33 cellular contexts compared by ENCODE assay signal in the genomic region with DNA sequence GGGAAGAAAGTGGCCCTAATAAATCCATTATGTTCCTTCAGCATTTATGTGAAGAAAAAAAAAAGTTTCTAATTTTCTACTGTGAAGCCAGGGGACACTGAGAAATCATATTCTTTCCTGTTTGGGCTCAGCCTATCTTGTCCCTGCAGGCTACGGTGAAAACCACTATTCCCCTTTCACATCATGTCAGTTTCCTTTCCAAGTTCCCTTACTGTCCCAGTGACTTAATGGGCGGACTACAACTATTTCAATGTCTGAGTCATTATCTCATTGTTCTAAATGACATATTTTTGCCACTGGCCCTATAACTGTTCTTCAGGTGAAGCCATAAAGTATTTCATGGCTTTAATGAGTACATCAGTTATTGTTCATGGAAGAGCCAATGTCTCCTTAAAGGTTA.
"Had no signal": no experiment of that assay in that cellular context is flagged by ENCODE, and none has a peak within 500 bp of the region (broad histone marks: within the 10 kb centered on the region; RNA-seq: fewer than 3 reads in every experiment).

No MANE protein-coding gene starts in this region.

- H3K27me3 Mint-ChIP-seq: activated naive CD4-positive, alpha-beta T cell treated with anti-CD3 and anti-CD28 coated beads, Interleukin-2, amount 50 U/mL, for 24 hours; activated T-cell treated with anti-CD3 and anti-CD28 coated beads, Interleukin-2, amount 50 U/mL, for 24 hours had no signal

- H3K4me1 Mint-ChIP-seq: activated CD4-positive, alpha-beta T cell treated with anti-CD3 and anti-CD28 coated beads for 36 hours; activated CD4-positive, alpha-beta T cell treated with anti-CD3 and anti-CD28 coated beads, Interleukin-2, amount 10 ng/mL, durations not matched to agents 7 days and 5 days; activated naive CD4-positive, alpha-beta T cell treated with anti-CD3 and anti-CD28 coated beads, Interleukin-2, amount 50 U/mL, for 24 hours; activated naive CD8-positive, alpha-beta T cell treated with anti-CD3 and anti-CD28 coated beads, Interleukin-2, amount 10 ng/mL, durations not matched to agents 7 days and 5 days had no signal

- H3K4me1 ChIP-seq: body of pancreas, breast epithelium had no signal

- H3K4me2 ChIP-seq: KMS-11, PC-9 had no signal

- H3K9ac ChIP-seq: KMS-11 had no signal

- H3K36me3 ChIP-seq: breast epithelium had no signal

- H3K36me3 Mint-ChIP-seq: activated naive CD4-positive, alpha-beta T cell treated with anti-CD3 and anti-CD28 coated beads, Interleukin-2, amount 50 U/mL, for 24 hours; activated naive CD8-positive, alpha-beta T cell treated with anti-CD3 and anti-CD28 coated beads, Interleukin-2, amount 10 ng/mL, durations not matched to agents 7 days and 5 days; WTC11 had no signal

- H3K27me3 ChIP-seq: body of pancreas, breast epithelium had no signal

- H3K27ac ChIP-seq: body of pancreas, breast epithelium, KMS-11, PC-9, RWPE1 had no signal

- H3K4me3 Mint-ChIP-seq: activated CD4-positive, alpha-beta T cell treated with anti-CD3 and anti-CD28 coated beads for 36 hours; activated CD4-positive, alpha-beta T cell treated with anti-CD3 and anti-CD28 coated beads, Interleukin-2, amount 10 ng/mL, durations not matched to agents 7 days and 5 days; activated CD8-positive, alpha-beta T cell treated with anti-CD3 and anti-CD28 coated beads, Interleukin-2, amount 10 ng/mL, durations not matched to agents 7 days and 5 days; activated naive CD4-positive, alpha-beta T cell treated with anti-CD3 and anti-CD28 coated beads, Interleukin-2, amount 50 U/mL, for 24 hours; activated naive CD8-positive, alpha-beta T cell treated with anti-CD3 and anti-CD28 coated beads, Interleukin-2, amount 10 ng/mL, durations not matched to agents 7 days and 5 days; activated T-cell treated with anti-CD3 and anti-CD28 coated beads, Interleukin-2, amount 50 U/mL, for 24 hours; WTC11 had no signal

- H3K27ac Mint-ChIP-seq: activated CD4-positive, alpha-beta T cell treated with anti-CD3 and anti-CD28 coated beads for 36 hours; activated CD4-positive, alpha-beta T cell treated with anti-CD3 and anti-CD28 coated beads, Interleukin-2, amount 10 ng/mL, durations not matched to agents 7 days and 5 days; activated CD8-positive, alpha-beta T cell treated with anti-CD3 and anti-CD28 coated beads, Interleukin-2, amount 10 ng/mL, durations not matched to agents 7 days and 5 days; activated naive CD4-positive, alpha-beta T cell treated with anti-CD3 and anti-CD28 coated beads, Interleukin-2, amount 50 U/mL, for 24 hours; activated naive CD8-positive, alpha-beta T cell treated with anti-CD3 and anti-CD28 coated beads, Interleukin-2, amount 10 ng/mL, durations not matched to agents 7 days and 5 days; activated T-cell treated with anti-CD3 and anti-CD28 coated beads, Interleukin-2, amount 50 U/mL, for 24 hours; activated T-helper 2 cell treated with anti-CD3 and anti-CD28 coated beads, Interferon-gamma antibody, Interleukin-2, Interleukin-4, amounts not matched to agents 10 μg/mL and 5 μg/mL and 100 μg/mL, durations not matched to agents 14 hours and 24 hours and 36 hours; WTC11 had no signal

- H3K9me3 ChIP-seq: body of pancreas, breast epithelium had no signal

- H3K4me3 ChIP-seq: body of pancreas, breast epithelium, PC-9 had no signal

- H2AFZ ChIP-seq: PC-9 had no signal

- H3K9me3 Mint-ChIP-seq: activated CD4-positive, alpha-beta T cell treated with anti-CD3 and anti-CD28 coated beads, Interleukin-2, amount 10 ng/mL, durations not matched to agents 7 days and 5 days; activated naive CD4-positive, alpha-beta T cell treated with anti-CD3 and anti-CD28 coated beads, Interleukin-2, amount 50 U/mL, for 24 hours; activated naive CD8-positive, alpha-beta T cell treated with anti-CD3 and anti-CD28 coated beads, Interleukin-2, amount 10 ng/mL, durations not matched to agents 7 days and 5 days; activated T-cell treated with anti-CD3 and anti-CD28 coated beads, Interleukin-2, amount 50 U/mL, for 24 hours; activated T-helper 2 cell treated with anti-CD3 and anti-CD28 coated beads, Interferon-gamma antibody, Interleukin-2, Interleukin-4, amounts not matched to agents 10 μg/mL and 5 μg/mL and 100 μg/mL, durations not matched to agents 14 hours and 24 hours and 36 hours; WTC11 had no signal

- ATAC-seq: activated CD4-positive, alpha-beta T cell treated with anti-CD3 and anti-CD28 coated beads for 36 hours; activated CD4-positive, CD25-positive, alpha-beta regulatory T cell treated with anti-CD3 and anti-CD28 coated beads, Interleukin-2, amount 50 U/mL, for 24 hours; activated CD8-positive, alpha-beta T cell treated with anti-CD3 and anti-CD28 coated beads, Interleukin-2, amount 10 ng/mL, durations not matched to agents 7 days and 5 days; body of pancreas; Right ventricle myocardium inferior; SK-N-SH treated with all-trans-retinoic acid at 6 μM for 48 hours had no signal

- DNase-seq: activated CD4-positive, alpha-beta T cell treated with anti-CD3 and anti-CD28 coated beads for 36 hours; activated CD4-positive, alpha-beta T cell treated with anti-CD3 and anti-CD28 coated beads, Interleukin-2, amount 10 ng/mL, durations not matched to agents 7 days and 5 days; activated CD4-positive, alpha-beta T cell treated with anti-CD3 and anti-CD28 coated beads, Interleukin-2, amount 50 U/mL, for 48 hours; activated CD8-positive, alpha-beta T cell treated with anti-CD3 and anti-CD28 coated beads, Interleukin-2, amount 10 ng/mL, durations not matched to agents 7 days and 5 days; activated gamma-delta T cell; activated naive CD4-positive, alpha-beta T cell treated with Interleukin-2 at 50 U/mL for 16 hours; activated naive CD8-positive, alpha-beta T cell treated with anti-CD3 and anti-CD28 coated beads, Interleukin-2, amount 10 ng/mL, durations not matched to agents 7 days and 5 days; activated T-cell treated with anti-CD3 and anti-CD28 coated beads, Interleukin-2, amount 50 U/mL, for 24 hours; amygdala; body of pancreas; NCI-H1092 treated with DMSO at 0.1 percent for 48 hours; NCI-H1417; NCI-H187 treated with DMSO at 0.1 percent for 48 hours; NCI-H2081; NCI-H226; NCI-H446 treated with DMSO at 0.1 percent for 48 hours; NCI-H524; NCI-H69; NCI-H82; PC-9; SIG-M5; T-helper 1 cell; T-helper 2 cell; T-helper 9 cell had no signal
